ENCODE assay signal across 24 cellular contexts in the genomic region with DNA sequence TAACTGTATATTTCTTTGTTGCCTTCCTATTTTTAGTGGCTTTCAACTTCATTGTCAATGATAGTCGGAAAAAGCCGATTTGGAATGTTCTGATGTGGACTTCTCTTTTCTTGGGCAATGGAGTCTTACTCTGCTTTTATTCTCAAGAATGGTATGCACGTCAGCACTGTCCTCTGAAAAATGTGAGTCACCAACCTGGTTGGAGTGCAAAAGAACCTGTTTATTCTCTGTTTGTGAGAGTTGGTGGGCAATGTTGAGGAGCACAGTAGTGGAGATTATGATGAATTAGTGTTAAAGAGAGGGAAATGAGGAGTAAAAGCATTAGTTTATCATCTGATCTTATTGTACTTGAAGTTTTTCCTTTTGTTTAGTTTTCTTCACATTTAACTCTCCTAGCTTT. TPM values are rescaled to one million over a fixed set of nuclear protein-coding genes. Genes with fewer than 3 reads are reported as not detected.
"Had no signal": no experiment of that assay in that cellular context is flagged by ENCODE, and none has a peak within 500 bp of the region (broad histone marks: within the 10 kb centered on the region; RNA-seq: fewer than 3 reads in every experiment).

No MANE protein-coding gene starts in this region.

- H3K4me3 ChIP-seq: lung, suprapubic skin, transverse colon, vagina had no signal

- H3K27me3 Mint-ChIP-seq: effector memory CD8-positive, alpha-beta T cell had no signal

- DNase-seq: activated CD4-positive, alpha-beta T cell treated with anti-CD3 and anti-CD28 coated beads for 1 hour; activated CD4-positive, alpha-beta T cell treated with anti-CD3 and anti-CD28 coated beads, Interleukin-2, amount 50 U/mL, for 48 hours; activated gamma-delta T cell; activated T-cell treated with anti-CD3 and anti-CD28 coated beads, Interleukin-2, amount 50 U/mL, for 48 hours; effector memory CD8-positive, alpha-beta T cell; foreskin fibroblast; glutamatergic neuron; hippocampal formation; islet precursor cell; midbrain; retina; stimulated activated CD4-positive, alpha-beta T cell treated with anti-CD3 and anti-CD28 coated beads, Interleukin-1b, Interleukin-23, amount 100 ng/mL, for 48 hours; stimulated activated CD8-positive, alpha-beta memory T cell treated with anti-CD3 and anti-CD28 coated beads, Interleukin-4, amount 100 ng/mL, for 48 hours; stimulated activated naive CD4-positive, alpha-beta T cell treated with Interleukin-2 at 50 U/mL for 16 hours; T-helper 2 cell; transverse colon; WERI-Rb-1 had no signal

- H3K4me1 Mint-ChIP-seq: neural crest cell had no signal

- ATAC-seq: effector memory CD8-positive, alpha-beta T cell had no signal

- H3K4me1 ChIP-seq: suprapubic skin, transverse colon, vagina had no signal

- H3K9me3 ChIP-seq: suprapubic skin, transverse colon, vagina had no signal

- H3K27me3 ChIP-seq: suprapubic skin, transverse colon, vagina had no signal

- H3K27ac ChIP-seq: suprapubic skin, transverse colon, vagina, WERI-Rb-1 had no signal

- H3K9me3 Mint-ChIP-seq: effector memory CD8-positive, alpha-beta T cell; neural crest cell had no signal

- H3K4me3 Mint-ChIP-seq: effector memory CD8-positive, alpha-beta T cell; neural crest cell had no signal

RNA-seq across cellular contexts. Expression of gene AXDND1, which starts 14.5 kb away (rescaled TPM):
- total RNA-seq: bronchial epithelial cell, dermis microvascular lymphatic vessel endothelial cell, posterior vena cava, vagina had no signal
